8 cellular contexts compared by ENCODE assay signal in genomic region chr2:197628043-197628500, GRCh38. TPM values are rescaled to one million over a fixed set of nuclear protein-coding genes. Genes with fewer than 3 reads are reported as not detected.
DNase-seq lines count a peak whose midpoint lies in the region; ATAC-seq lines count a peak whose summit lies in the region.

No MANE protein-coding gene starts in this region.

- H3K4me1 Mint-ChIP-seq in naive thymus-derived CD8-positive, alpha-beta T cell = no peaks in the 10 kb centered on the region

- no peak overlapping the region for H3K4me3 Mint-ChIP-seq in naive thymus-derived CD8-positive, alpha-beta T cell

- peak; percentile 48 for ATAC-seq in Right ventricle myocardium inferior
- ATAC-seq in left ventricle myocardium superior = peak; percentile 67
- ATAC-seq in naive thymus-derived CD8-positive, alpha-beta T cell = no peak

- POLR2A ChIA-PET in naive thymus-derived CD8-positive, alpha-beta T cell (lab: Charles Lee) = no interaction called here

- H3K27me3 Mint-ChIP-seq in naive thymus-derived CD8-positive, alpha-beta T cell = peaks cover 0 to 3% (median 0%) of the 10 kb centered on the region in 5 donors

- in situ Hi-C loops in SK-MEL-5 (cut with HindIII; ENCODE audit: low pct_unique_long_range_greater_than_20kb, low sequenced_read_pairs) = no loop called here

- H3K27ac Mint-ChIP-seq in naive thymus-derived CD8-positive, alpha-beta T cell = no peak overlapping the region

- peaks cover 0 to 17% (median 7%) of the 10 kb centered on the region in 9 donors for H3K9me3 Mint-ChIP-seq in naive thymus-derived CD8-positive, alpha-beta T cell

- DNase-seq in Right ventricle myocardium inferior (ENCODE audit: missing footprints) (no peak), cardiac septum (ENCODE audit: low spot score) (no peak), SK-MEL-5 (ENCODE audit: low read depth, low spot score) (peak; percentile 93), left ventricle myocardium superior (no peak), OCI-M2 (lab: John Stamatoyannopoulos, UW; ENCODE audit: unreplicated experiment) (no peak), NCI-H2107 treated with DMSO at 0.1 percent for 48 hours (lab: John Stamatoyannopoulos, UW; ENCODE audit: unreplicated experiment) (no peak), NCI-H446 treated with DMSO at 0.1 percent for 48 hours (lab: John Stamatoyannopoulos, UW) (no peak)
- no peak for DNase-seq in naive thymus-derived CD8-positive, alpha-beta T cell

- H3K36me3 Mint-ChIP-seq in naive thymus-derived CD8-positive, alpha-beta T cell = peaks cover 0 to 8% (median 5%) of the 10 kb centered on the region in 3 donors

- intact Hi-C loops in Right ventricle myocardium inferior (cut with DNase I) (no loop called here), cardiac septum (cut with DNase I) (no loop called here), left ventricle myocardium superior (cut with micrococcal nuclease) (no loop called here)

RNA-seq across cellular contexts. Expression of gene RFTN2, which starts 47.3 kb away (rescaled TPM):
- total RNA-seq in Right ventricle myocardium inferior = 7.5 TPM
- total RNA-seq in cardiac septum = 3.5 TPM
- total RNA-seq in SK-MEL-5 (2014; rRNA removed; shearing (Covaris generic)) = 2.2 and 5.0 TPM in 2 replicates
- polyA plus RNA-seq in SK-MEL-5 (2015; cell fraction: cytosol; rRNA removed) = 0.44 and 0.65 TPM in 2 replicates
- polyA plus RNA-seq in SK-MEL-5 (2015; cell fraction: nucleus; rRNA removed) = 1.9 and 3.1 TPM in 2 replicates
- 7.5 TPM for total RNA-seq in left ventricle myocardium superior
- under 1 TPM; 0.22 to 0.47 TPM for total RNA-seq in naive thymus-derived CD8-positive, alpha-beta T cell
- polyA plus RNA-seq in naive thymus-derived CD8-positive, alpha-beta T cell = under 1 TPM in 1 of 3 donors, not detected in 2; 0.13 TPM

Comparison
In these comparisons a context has a peak if more than half of its experiments do, and no peak if none do; other contexts are left out.
1. ATAC-seq: peak in Right ventricle myocardium inferior (single experiment) and left ventricle myocardium superior (single experiment); none in naive thymus-derived CD8-positive, alpha-beta T cell (0 of 2).